In the genomic region with DNA sequence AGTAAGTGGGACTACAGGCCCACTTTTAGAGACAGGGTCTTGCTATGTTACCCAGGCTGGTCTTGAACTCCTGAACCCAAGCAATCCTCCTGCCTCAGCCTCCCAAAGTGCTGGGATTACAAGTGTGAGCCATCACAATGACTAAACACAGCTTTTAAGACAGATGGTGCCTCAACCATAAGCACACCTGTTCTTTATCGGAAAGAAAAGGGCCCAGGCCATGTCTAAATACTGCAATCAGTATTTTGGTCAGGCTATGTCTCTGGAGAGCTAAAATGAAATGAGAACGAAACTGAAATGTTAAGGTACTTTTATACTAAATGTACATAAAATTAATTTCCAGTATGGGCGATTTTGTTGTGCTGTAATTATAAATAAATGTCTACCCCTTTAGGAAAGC, we compare ENCODE assay signal across 16 cellular contexts.
A peak's percentile ranks its signal among the peaks of the same experiment; 100 is the strongest.
DNase-seq lines count a peak whose midpoint lies in the region; ATAC-seq and TF ChIP-seq lines count a peak whose summit lies in the region.
"Had no signal": no experiment of that assay in that cellular context is flagged by ENCODE, and none has a peak within 500 bp of the region (broad histone marks: within the 10 kb centered on the region; RNA-seq: fewer than 3 reads in every experiment).

No MANE protein-coding gene starts in this region.

- WGBS in lung, 2 donors, result 74 to 81% methylated on average over 3 of the region's 3 CpGs
- 83 to 90% (median 84%) methylated on average over 3 of the region's 3 CpGs for WGBS in spleen, 5 donors

- no peaks in the 10 kb centered on the region for H3K27me3 ChIP-seq in lung (ENCODE audit: control insufficient read depth, insufficient read depth)
- H3K27me3 ChIP-seq in spleen (replicated peaks in 1 of 7), result no peaks in the 10 kb centered on the region
- H3K27me3 ChIP-seq in H7 (ENCODE audit: control insufficient read depth, insufficient read depth, low read length), result no peaks in the 10 kb centered on the region
- H3K27me3 ChIP-seq: adrenal gland had no signal

- H3K36me3 ChIP-seq in lung (ENCODE audit: control insufficient read depth in 2 of 2, insufficient read depth in 2 of 2, low read length in 2 of 2) (no peaks in the 10 kb centered on the region), spleen (no peaks in the 10 kb centered on the region), H7 (replicated peaks; ENCODE audit: control insufficient read depth, insufficient read depth, low read length) (no peaks in the 10 kb centered on the region)
- H3K36me3 ChIP-seq: adrenal gland had no signal

- TF ChIP-seq POLR2A in spleen (IDR thresholded peaks at IDR 0.05), result no peak

- H3K27ac ChIP-seq in lung (ENCODE audit: low read depth in 1 of 2, low read length in 1 of 2), result peak overlapping the region; percentile 85 to 86
- peak overlapping the region in 7 of 8 donors; percentile 33 to 71 (median 57) for H3K27ac ChIP-seq in spleen

- intact Hi-C loops in spleen (cut with DNase I; ENCODE audit: low total_unique reads), result no loop called here

- H3K9me3 ChIP-seq in lung (ENCODE audit: control insufficient read depth in 2 of 2, insufficient read depth in 1 of 2, low read length in 1 of 2) (no peaks in the 10 kb centered on the region), spleen (no peaks in the 10 kb centered on the region)
- H3K9me3 ChIP-seq: adrenal gland, Caco-2 had no signal

- no peak overlapping the region for H3K4me3 ChIP-seq in lung
- no peak overlapping the region for H3K4me3 ChIP-seq in spleen
- no peak overlapping the region for H3K4me3 ChIP-seq in H7 (ENCODE audit: insufficient read depth, low read depth, low read length)
- H3K4me3 ChIP-seq: adrenal gland had no signal

- TF ChIP-seq CTCF in lung (IDR thresholded peaks at IDR 0.05; ENCODE audit: control extremely low read depth, extremely low read depth), result no peak
- TF ChIP-seq CTCF in spleen (IDR thresholded peaks at IDR 0.05 in 8 of 11, conservative IDR thresholded peaks at IDR 0.05 in 3 of 11), result no peak

- DNase-seq in LHCN-M2 (ENCODE audit: low read depth) (peak; percentile 36), lung (ENCODE audit: low spot score) (no peak), spleen (no peak), NK-92 (lab: John Stamatoyannopoulos, UW; ENCODE audit: unreplicated experiment) (no peak), H7 (no peak), globus pallidus (ENCODE audit: low spot score) (no peak)
- DNase-seq: activated CD4-positive, CD25-positive, alpha-beta regulatory T cell treated with anti-CD3 and anti-CD28 coated beads, Interleukin-2, amount 50 U/mL, for 72 hours; Caco-2; NCI-H69; OCI-M1; T-helper 9 cell had no signal

- H3K4me1 ChIP-seq in lung (ENCODE audit: control insufficient read depth in 2 of 2, insufficient read depth in 2 of 2, low read length in 2 of 2), result peaks cover 8 to 11% of the 10 kb centered on the region in 2 donors
- H3K4me1 ChIP-seq in spleen, result peaks cover 0 to 7% (median 0%) of the 10 kb centered on the region in 6 donors
- H3K4me1 ChIP-seq: adrenal gland, Caco-2 had no signal

- peak; percentile 53 for ATAC-seq in GM18907 (IDR thresholded peaks at IDR 0.05; ENCODE audit: unreplicated experiment)
- no peak for ATAC-seq in lung (ENCODE audit: insufficient read depth, low FRiP score)
- ATAC-seq in GM21825 (IDR thresholded peaks at IDR 0.05; ENCODE audit: unreplicated experiment), result no peak
- ATAC-seq: activated T-helper 17 cell treated with anti-CD3 and anti-CD28 coated beads, Interleukin-2, amount 50 U/mL, for 72 hours; natural killer cell treated with Interleukin-12 subunit alpha and Interleukin-12 subunit beta and Interleukin-15 and Interleukin-18, amount 100 ng/mL, for 72 hours had no signal
